Comparison of ENCODE assay signal across 3 cellular contexts in genomic region chrX:43756076-43756475, GRCh38.
"Had no signal": no experiment of that assay in that cellular context is flagged by ENCODE, and none has a peak within 500 bp of the region (broad histone marks: within the 10 kb centered on the region; RNA-seq: fewer than 3 reads in every experiment).

No MANE protein-coding gene starts in this region.

- DNase-seq: GDM1, GF-D8 had no signal

- ATAC-seq: GM12878 had no signal
